Comparison of ENCODE assay signal across 15 cellular contexts in genomic region chr3:115588201-115588600, GRCh38. TPM values are rescaled to one million over a fixed set of nuclear protein-coding genes. Genes with fewer than 3 reads are reported as not detected.
A peak's percentile ranks its signal among the peaks of the same experiment; 100 is the strongest.
DNase-seq lines count a peak whose midpoint lies in the region; ATAC-seq and TF ChIP-seq lines count a peak whose summit lies in the region.
"Had no signal": no experiment of that assay in that cellular context is flagged by ENCODE, and none has a peak within 500 bp of the region (broad histone marks: within the 10 kb centered on the region; RNA-seq: fewer than 3 reads in every experiment).

No MANE protein-coding gene starts in this region.

- no peak for TF ChIP-seq EP300 in SK-N-SH (IDR thresholded peaks at IDR 0.05; ENCODE audit: borderline replicate concordance in 1 of 2, low read depth in 1 of 2, low read length in 1 of 2)

- H2AFZ ChIP-seq in H9 (ENCODE audit: low read length) (no peak overlapping the region), trophoblast cell (ENCODE audit: insufficient read depth, low read length, poor library complexity) (no peak overlapping the region), SK-N-SH (ENCODE audit: low read depth) (no peak overlapping the region)
- H2AFZ ChIP-seq: GM23248 had no signal

- no peak overlapping the region for H2AK5ac ChIP-seq in H9 (ENCODE audit: insufficient read length, low read length)
- no peak overlapping the region for H2AK5ac ChIP-seq in trophoblast cell (ENCODE audit: low read length)

- TF ChIP-seq CTCF in H9 (conservative IDR thresholded peaks at IDR 0.05) (no peak), GM10266 (IDR thresholded peaks at IDR 0.05; ENCODE audit: control insufficient read depth, insufficient read depth, low read depth, missing control alignments) (no peak), SK-N-SH (IDR thresholded peaks at IDR 0.05) (no peak)

- H3K14ac ChIP-seq in H9 (ENCODE audit: insufficient read depth, low read length) (peak overlapping the region; percentile 37; the same call in 1 of the 2 replicates), trophoblast cell (ENCODE audit: low read length) (no peak overlapping the region)

- H3K4me1 ChIP-seq in H9 (ENCODE audit: insufficient read depth, low read length), result no peaks in the 10 kb centered on the region
- H3K4me1 ChIP-seq in trophoblast cell (ENCODE audit: control insufficient read depth in 1 of 2, insufficient read depth in 2 of 2, low read length in 2 of 2), result no peaks in the 10 kb centered on the region
- H3K4me1 ChIP-seq in SK-N-SH (ENCODE audit: control insufficient read depth in 1 of 2, insufficient read depth in 2 of 2, low read depth in 1 of 2, low read length in 1 of 2), result peaks cover 0 to 2% of the 10 kb centered on the region in 2 experiments; a peak in 2 of 4 replicates
- H3K4me1 ChIP-seq: Caco-2, HAP-1 had no signal

- H2BK5ac ChIP-seq in H9 (ENCODE audit: insufficient read length, low read length), result no peak overlapping the region
- no peak overlapping the region for H2BK5ac ChIP-seq in trophoblast cell (ENCODE audit: low read depth, low read length, poor library complexity)

- no peaks in the 10 kb centered on the region for H3K9me2 ChIP-seq in SK-N-SH

- no peak overlapping the region for H3T11ph ChIP-seq in H9 (ENCODE audit: low read length)

- CTCF ChIA-PET in SK-N-SH (lab: Yijun Ruan, JAX), result interaction anchor here (1.7 kb wide), 1 partner anchor 12 kb away, joined by 6 read pairs; no protein-coding TSS in a partner anchor

- no peaks in the 10 kb centered on the region; the same call in 1 of the 2 replicates for H3K27me3 Mint-ChIP-seq in H9 (ENCODE audit: low read depth)

- no peak for TF ChIP-seq RAD21 in SK-N-SH (IDR thresholded peaks at IDR 0.05; ENCODE audit: low read length)

- no peak overlapping the region for H3K4me3 ChIP-seq in trophoblast cell (ENCODE audit: low read depth, low read length)
- H3K4me3 ChIP-seq in SK-N-SH (ENCODE audit: low read depth in 2 of 2, low read length in 1 of 2), result no peak overlapping the region
- H3K4me3 ChIP-seq: GM23248, HAP-1 had no signal

- WGBS in H9 (ENCODE audit: extremely low coverage, insufficient read length, low lambda C conversion rate), result no CpG with 5 or more reads among the region's 1 CpG
- no CpG with 5 or more reads among the region's 1 CpG for WGBS in trophoblast cell (ENCODE audit: extremely low coverage, insufficient coverage, insufficient read length)
- WGBS in SK-N-SH (ENCODE audit: low lambda C conversion rate), result 87% methylated on average over 1 of the region's 1 CpG

- H3K4ac ChIP-seq in H9 (ENCODE audit: low read depth, low read length) (no peak overlapping the region), trophoblast cell (ENCODE audit: low read depth, low read length) (no peak overlapping the region)

- no peak overlapping the region for H4K5ac ChIP-seq in H9 (ENCODE audit: insufficient read length, low read depth, low read length)

- H2BK120ac ChIP-seq in H9 (ENCODE audit: low read depth, low read length, poor library complexity, severe bottlenecking) (no peak overlapping the region), trophoblast cell (ENCODE audit: insufficient read depth, low read length, poor library complexity) (no peak overlapping the region)

- ATAC-seq in GM19467 (IDR thresholded peaks at IDR 0.05; ENCODE audit: unreplicated experiment), result no peak
- no peak for ATAC-seq in GM18907 (IDR thresholded peaks at IDR 0.05; ENCODE audit: unreplicated experiment)

- DNase-seq in H9 (no peak), cerebellum (ENCODE audit: low spot score) (peak; percentile 50), trophoblast cell (no peak), GM10266 (ENCODE audit: extremely low spot score) (no peak), SK-N-SH (no peak)
- DNase-seq: Caco-2; CD4-positive, alpha-beta memory T cell; DMS153; DND-41; GDM1; GM23248; HFFc6 had no signal

- no peak overlapping the region for H2BK15ac ChIP-seq in H9 (ENCODE audit: low read depth, low read length)

- peaks cover 5 to 6% of the 10 kb centered on the region in 2 experiments; a peak in 2 of 4 replicates for H3K4me1 Mint-ChIP-seq in H9
- H3K4me1 Mint-ChIP-seq: CD4-positive, alpha-beta memory T cell had no signal

- H4K91ac ChIP-seq in H9 (ENCODE audit: insufficient read length, low read depth, low read length) (no peak overlapping the region), trophoblast cell (ENCODE audit: low read depth, low read length) (no peak overlapping the region)

- POLR2A ChIA-PET in SK-N-SH (lab: Yijun Ruan, JAX), result no interaction called here

- H3K4me3 Mint-ChIP-seq in H9, result no peak overlapping the region
- H3K4me3 Mint-ChIP-seq: CD4-positive, alpha-beta memory T cell; HFFc6 had no signal

- no peaks in the 10 kb centered on the region for H3F3A ChIP-seq in SK-N-SH (replicated peaks; ENCODE audit: insufficient read depth)

- H2BK20ac ChIP-seq in H9 (ENCODE audit: low read depth, low read length, poor library complexity, severe bottlenecking), result no peak overlapping the region

- H2BK12ac ChIP-seq in H9 (ENCODE audit: insufficient read length, low read depth, low read length), result no peak overlapping the region
- no peak overlapping the region for H2BK12ac ChIP-seq in trophoblast cell (ENCODE audit: low read length)

- H3K9ac ChIP-seq in H9 (ENCODE audit: extremely low read depth, insufficient read length, low read length), result no peak overlapping the region
- H3K9ac ChIP-seq in trophoblast cell (ENCODE audit: low read length), result peak overlapping the region; percentile 40
- no peak overlapping the region for H3K9ac ChIP-seq in SK-N-SH
- H3K9ac ChIP-seq: GM23248 had no signal

- no peaks in the 10 kb centered on the region for H3K79me1 ChIP-seq in H9 (ENCODE audit: insufficient read depth, low read depth, low read length, poor library complexity, severe bottlenecking)
- no peaks in the 10 kb centered on the region for H3K79me1 ChIP-seq in trophoblast cell (ENCODE audit: low read length)

- H3K36me3 Mint-ChIP-seq in H9 (ENCODE audit: insufficient read depth in 1 of 3, low read depth in 3 of 3), result peaks cover 0 to 4% (median 0%) of the 10 kb centered on the region in 3 experiments; a peak in 1 of 7 replicates
- H3K36me3 Mint-ChIP-seq: CD4-positive, alpha-beta memory T cell had no signal

- no peak overlapping the region for H3K18ac ChIP-seq in H9 (ENCODE audit: insufficient read length, low read depth, low read length)
- H3K18ac ChIP-seq in trophoblast cell (ENCODE audit: low read length), result no peak overlapping the region

- no peak overlapping the region for H4K8ac ChIP-seq in H9 (replicated peaks; ENCODE audit: insufficient read length, low read depth, low read length)
- H4K8ac ChIP-seq in trophoblast cell (ENCODE audit: low read depth, low read length), result no peak overlapping the region

- H4K12ac ChIP-seq in trophoblast cell (ENCODE audit: low read depth, low read length), result no peak overlapping the region

- no peaks in the 10 kb centered on the region for H3K23me2 ChIP-seq in H9 (ENCODE audit: insufficient read length, low read depth, low read length, poor library complexity, severe bottlenecking)

- no peak overlapping the region for H3K56ac ChIP-seq in H9 (ENCODE audit: insufficient read length, low read depth, low read length)

- H3K27me3 ChIP-seq in H9 (ENCODE audit: insufficient read depth, low read length) (no peaks in the 10 kb centered on the region), trophoblast cell (ENCODE audit: insufficient read depth, low read length) (no peaks in the 10 kb centered on the region), SK-N-SH (ENCODE audit: insufficient read depth) (no peaks in the 10 kb centered on the region)

- H3K27ac Mint-ChIP-seq in H9, result no peak overlapping the region
- H3K27ac Mint-ChIP-seq: CD4-positive, alpha-beta memory T cell; HFFc6 had no signal

- H3K79me2 ChIP-seq in H9 (ENCODE audit: insufficient read depth, low read length) (no peaks in the 10 kb centered on the region), trophoblast cell (ENCODE audit: control insufficient read depth, insufficient read depth, low read length, poor library complexity) (no peaks in the 10 kb centered on the region), SK-N-SH (ENCODE audit: insufficient read depth) (no peaks in the 10 kb centered on the region)

- H3K23ac ChIP-seq in H9 (ENCODE audit: insufficient read length, low read depth, low read length) (no peak overlapping the region), trophoblast cell (ENCODE audit: low read length) (no peak overlapping the region)

- H3K27ac ChIP-seq in H9 (ENCODE audit: insufficient read length, low read depth, low read length), result no peak overlapping the region
- no peak overlapping the region for H3K27ac ChIP-seq in trophoblast cell (ENCODE audit: low read depth, low read length)
- no peak overlapping the region for H3K27ac ChIP-seq in SK-N-SH (ENCODE audit: low read depth in 2 of 2, low read length in 1 of 2)
- H3K27ac ChIP-seq: GM23248 had no signal

- H3K36me3 ChIP-seq in trophoblast cell (ENCODE audit: control insufficient read depth in 1 of 2, insufficient read depth in 2 of 2, low read length in 2 of 2) (no peaks in the 10 kb centered on the region), SK-N-SH (replicated peaks in 1 of 2; ENCODE audit: control insufficient read depth in 1 of 2, insufficient read depth in 2 of 2, low read length in 1 of 2) (no peaks in the 10 kb centered on the region)
- H3K36me3 ChIP-seq: HAP-1 had no signal

- peaks cover 4% of the 10 kb centered on the region in 2 experiments; a peak in 2 of 5 replicates for H3K9me3 Mint-ChIP-seq in H9
- H3K9me3 Mint-ChIP-seq: CD4-positive, alpha-beta memory T cell; HFFc6 had no signal

- H3K4me2 ChIP-seq in H9 (ENCODE audit: insufficient read depth, insufficient read length, low read length) (no peak overlapping the region), trophoblast cell (ENCODE audit: low read length) (no peak overlapping the region), SK-N-SH (no peak overlapping the region)

- no peaks in the 10 kb centered on the region for H3K9me3 ChIP-seq in H9 (ENCODE audit: control insufficient read depth, low read depth, low read length)
- no peaks in the 10 kb centered on the region for H3K9me3 ChIP-seq in trophoblast cell (ENCODE audit: insufficient read depth, low read depth, low read length)
- no peaks in the 10 kb centered on the region for H3K9me3 ChIP-seq in SK-N-SH
- H3K9me3 ChIP-seq: Caco-2, HAP-1 had no signal

- H4K20me1 ChIP-seq in H9 (ENCODE audit: control insufficient read depth, insufficient read depth, insufficient read length) (no peaks in the 10 kb centered on the region), SK-N-SH (ENCODE audit: insufficient read depth) (no peaks in the 10 kb centered on the region)

TF ChIP-seq in SK-N-SH, 30 proteins besides CTCF, POLR2A, EP300 and RAD21 (continues in another document):
- no peak for TF ChIP-seq NRF1 (IDR thresholded peaks at IDR 0.05; ENCODE audit: low read depth, low read length)

RNA-seq across cellular contexts. Expression of gene GAP43, which starts 35.1 kb away (rescaled TPM):
- total RNA-seq in H9 (2021), result 12.8 and 14.1 TPM in 2 replicates
- 125 TPM for total RNA-seq in cerebellum
- 0.94 and 1.3 TPM in 2 replicates for polyA plus RNA-seq in trophoblast cell (2013)
- 13.6 and 14.0 TPM in 2 replicates for polyA plus RNA-seq in SK-N-SH (2012; rRNA removed)
- polyA plus RNA-seq in SK-N-SH (2012; cell fraction: cytosol; rRNA removed), result 15.4 and 16.3 TPM in 2 replicates
- 4.6 and 5.9 TPM in 2 replicates for polyA plus RNA-seq in SK-N-SH (2012; cell fraction: nucleus; rRNA removed)
- total RNA-seq: Caco-2; CD4-positive, alpha-beta memory T cell had no signal
- polyA plus RNA-seq: CD4-positive, alpha-beta memory T cell had no signal
